Comparison of ENCODE assay signal across 19 cellular contexts in the genomic region with DNA sequence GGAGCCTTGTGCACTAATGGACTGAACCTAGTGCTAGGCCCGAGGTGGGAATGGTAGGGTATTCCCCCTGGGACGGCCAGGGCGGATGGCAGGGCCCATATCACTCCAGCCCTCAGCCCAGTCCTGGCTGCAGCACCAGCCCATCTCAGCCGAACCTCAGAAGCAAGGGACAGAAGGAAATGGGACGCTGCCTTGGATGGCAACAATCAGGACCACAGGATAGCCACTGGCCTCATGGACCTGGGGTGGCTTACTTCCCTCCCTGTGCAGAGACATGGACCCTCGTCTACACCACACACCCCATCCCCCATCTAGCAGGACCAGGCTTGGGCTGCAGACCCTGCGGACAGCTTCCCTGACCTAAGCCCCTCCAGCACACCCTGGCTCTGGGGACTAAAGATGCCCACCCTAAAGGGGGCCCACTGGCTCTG. TPM values are rescaled to one million over a fixed set of nuclear protein-coding genes. Genes with fewer than 3 reads are reported as not detected.
A peak's percentile ranks its signal among the peaks of the same experiment; 100 is the strongest.
DNase-seq lines count a peak whose midpoint lies in the region; ATAC-seq, FAIRE-seq and TF ChIP-seq lines count a peak whose summit lies in the region.
"Had no signal": no experiment of that assay in that cellular context is flagged by ENCODE, and none has a peak within 500 bp of the region (broad histone marks: within the 10 kb centered on the region; RNA-seq: fewer than 3 reads in every experiment).

No MANE protein-coding gene starts in this region.

- H3K4me1 ChIP-seq in BE2C, result peaks cover 66% of the 10 kb centered on the region
- peaks cover 41% of the 10 kb centered on the region for H3K4me1 ChIP-seq in SJCRH30
- H3K4me1 ChIP-seq in kidney (ENCODE audit: control insufficient read depth in 1 of 2, insufficient read depth in 1 of 2, low read depth in 1 of 2, low read length in 2 of 2), result peaks cover 0 to 17% of the 10 kb centered on the region in 2 donors
- peaks cover 43 to 80% of the 10 kb centered on the region in 2 donors for H3K4me1 ChIP-seq in thoracic aorta (ENCODE audit: control insufficient read depth in 1 of 2, low read depth in 2 of 2)
- H3K4me1 ChIP-seq in upper lobe of right lung, result peaks cover 15% of the 10 kb centered on the region
- H3K4me1 ChIP-seq: A549 had no signal

- ATAC-seq in thoracic aorta (ENCODE audit: insufficient number of reproducible peaks, low FRiP score, low read depth), result no peak
- ATAC-seq in WTC11, result no peak
- no peak for ATAC-seq in upper lobe of right lung
- ATAC-seq: A549, PC-3 had no signal

- DNase-seq in BE2C, result peak; percentile 7
- DNase-seq in SJCRH30, result no peak
- DNase-seq in kidney, result peak; percentile 40
- DNase-seq in thoracic aorta (ENCODE audit: low spot score), result no peak
- no peak for DNase-seq in HFFc6
- DNase-seq in WTC11 (ENCODE audit: low spot score), result no peak
- DNase-seq in upper lobe of right lung, result no peak
- DNase-seq: DMS79, Karpas-422, NCI-H1048, NCI-H1436, NCI-H2029, NCI-H345, NCI-H524 treated with DMSO at 0.1 percent for 48 hours, PC-3, RPMI8226 had no signal

- H3K36me3 Mint-ChIP-seq in HFFc6 (ENCODE audit: low read depth) (no peaks in the 10 kb centered on the region), WTC11 (no peaks in the 10 kb centered on the region)

- H3K9me3 ChIP-seq in BE2C (no peaks in the 10 kb centered on the region), SJCRH30 (replicated peaks) (no peaks in the 10 kb centered on the region), kidney (ENCODE audit: control insufficient read depth in 1 of 2, low read length in 2 of 2) (no peaks in the 10 kb centered on the region), thoracic aorta (no peaks in the 10 kb centered on the region), upper lobe of right lung (no peaks in the 10 kb centered on the region)
- H3K9me3 ChIP-seq: A549 had no signal

- TF ChIP-seq CTCF in BE2C (IDR thresholded peaks at IDR 0.05; ENCODE audit: low read depth, low read length), result no peak
- no peak for TF ChIP-seq CTCF in kidney (IDR thresholded peaks at IDR 0.05; ENCODE audit: borderline replicate concordance, extremely low read depth, insufficient read depth)
- no peak for TF ChIP-seq CTCF in thoracic aorta (IDR thresholded peaks at IDR 0.05)
- TF ChIP-seq CTCF in HFFc6 (IDR thresholded peaks at IDR 0.05), result no peak
- no peak for TF ChIP-seq CTCF in WTC11 (IDR thresholded peaks at IDR 0.05)
- no peak for TF ChIP-seq CTCF in upper lobe of right lung (IDR thresholded peaks at IDR 0.05)

- no peak overlapping the region for H3K4me3 Mint-ChIP-seq in HFFc6
- no peak overlapping the region for H3K4me3 Mint-ChIP-seq in WTC11

- no peak for FAIRE-seq in kidney (lab: Jason Lieb, UNC)
- FAIRE-seq: A549, GM12892, GM18507 had no signal

- no peak overlapping the region for H3K4me3 ChIP-seq in BE2C (ENCODE audit: low read depth, low read length)
- no peak overlapping the region for H3K4me3 ChIP-seq in SJCRH30
- no peak overlapping the region for H3K4me3 ChIP-seq in kidney (ENCODE audit: low read length in 2 of 2)
- no peak overlapping the region for H3K4me3 ChIP-seq in thoracic aorta
- no peak overlapping the region for H3K4me3 ChIP-seq in upper lobe of right lung
- H3K4me3 ChIP-seq: A549 had no signal

- H3K27ac Mint-ChIP-seq in HFFc6 (no peak overlapping the region), WTC11 (no peak overlapping the region)

- no peaks in the 10 kb centered on the region for H3K9me3 Mint-ChIP-seq in HFFc6
- no peaks in the 10 kb centered on the region for H3K9me3 Mint-ChIP-seq in WTC11

- intact Hi-C loops in kidney (cut with DNase I) (no loop called here), upper lobe of right lung (cut with DNase I) (no loop called here)

- CTCF ChIA-PET in WTC11 (lab: Charles Lee), result interaction anchor here (0.6 to 1.7 kb wide), 4 partner anchors 20 to 39 kb away, joined by 3 to 7 read pairs (median 4); no protein-coding TSS in a partner anchor

- POLR2A ChIA-PET in WTC11 (lab: Charles Lee), result no interaction called here

- H3K27ac ChIP-seq in SJCRH30 (peak overlapping the region; percentile 41; the same call in 1 of the 2 replicates), kidney (ENCODE audit: low read depth in 2 of 2, low read length in 2 of 2) (no peak overlapping the region), thoracic aorta (peak overlapping the region; percentile 74 to 88), upper lobe of right lung (no peak overlapping the region)
- H3K27ac ChIP-seq: A549 had no signal

- H3K27me3 Mint-ChIP-seq in HFFc6 (ENCODE audit: insufficient read depth) (peaks cover 10% of the 10 kb centered on the region), WTC11 (ENCODE audit: low read depth) (no peaks in the 10 kb centered on the region)

- H3K36me3 ChIP-seq in BE2C, result peaks cover 11% of the 10 kb centered on the region
- H3K36me3 ChIP-seq in SJCRH30, result no peaks in the 10 kb centered on the region
- no peaks in the 10 kb centered on the region for H3K36me3 ChIP-seq in kidney (ENCODE audit: control insufficient read depth in 1 of 2, insufficient read depth in 2 of 2, low read length in 2 of 2)
- H3K36me3 ChIP-seq in thoracic aorta, result no peaks in the 10 kb centered on the region
- no peaks in the 10 kb centered on the region for H3K36me3 ChIP-seq in upper lobe of right lung

- H3K9ac ChIP-seq in kidney (ENCODE audit: low read length in 2 of 2), result no peak overlapping the region

- no peaks in the 10 kb centered on the region for H3K27me3 ChIP-seq in BE2C
- no peaks in the 10 kb centered on the region for H3K27me3 ChIP-seq in SJCRH30
- no peaks in the 10 kb centered on the region for H3K27me3 ChIP-seq in thoracic aorta (replicated peaks; ENCODE audit: insufficient read depth)
- no peaks in the 10 kb centered on the region for H3K27me3 ChIP-seq in upper lobe of right lung

- H3K4me1 Mint-ChIP-seq in HFFc6 (ENCODE audit: low read depth), result no peaks in the 10 kb centered on the region
- H3K4me1 Mint-ChIP-seq in WTC11, result no peaks in the 10 kb centered on the region

TF ChIP-seq in WTC11, 78 proteins besides CTCF, POLR2A, EP300 and RAD21 (continues in another document):
- TF ChIP-seq TEAD1 (CRISPR knock-in tag; IDR thresholded peaks at IDR 0.05), result no peak
- TF ChIP-seq, protein P1, sequence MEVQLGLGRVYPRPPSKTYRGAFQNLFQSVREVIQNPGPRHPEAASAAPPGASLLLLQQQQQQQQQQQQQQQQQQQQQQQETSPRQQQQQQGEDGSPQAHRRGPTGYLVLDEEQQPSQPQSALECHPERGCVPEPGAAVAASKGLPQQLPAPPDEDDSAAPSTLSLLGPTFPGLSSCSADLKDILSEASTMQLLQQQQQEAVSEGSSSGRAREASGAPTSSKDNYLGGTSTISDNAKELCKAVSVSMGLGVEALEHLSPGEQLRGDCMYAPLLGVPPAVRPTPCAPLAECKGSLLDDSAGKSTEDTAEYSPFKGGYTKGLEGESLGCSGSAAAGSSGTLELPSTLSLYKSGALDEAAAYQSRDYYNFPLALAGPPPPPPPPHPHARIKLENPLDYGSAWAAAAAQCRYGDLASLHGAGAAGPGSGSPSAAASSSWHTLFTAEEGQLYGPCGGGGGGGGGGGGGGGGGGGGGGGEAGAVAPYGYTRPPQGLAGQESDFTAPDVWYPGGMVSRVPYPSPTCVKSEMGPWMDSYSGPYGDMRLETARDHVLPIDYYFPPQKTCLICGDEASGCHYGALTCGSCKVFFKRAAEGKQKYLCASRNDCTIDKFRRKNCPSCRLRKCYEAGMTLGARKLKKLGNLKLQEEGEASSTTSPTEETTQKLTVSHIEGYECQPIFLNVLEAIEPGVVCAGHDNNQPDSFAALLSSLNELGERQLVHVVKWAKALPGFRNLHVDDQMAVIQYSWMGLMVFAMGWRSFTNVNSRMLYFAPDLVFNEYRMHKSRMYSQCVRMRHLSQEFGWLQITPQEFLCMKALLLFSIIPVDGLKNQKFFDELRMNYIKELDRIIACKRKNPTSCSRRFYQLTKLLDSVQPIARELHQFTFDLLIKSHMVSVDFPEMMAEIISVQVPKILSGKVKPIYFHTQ (CRISPR knock-in tag; IDR thresholded peaks at IDR 0.05), result no peak

RNA-seq across cellular contexts. Expression of a gene that starts 24.1 kb away (rescaled TPM):
- polyA plus RNA-seq in BE2C (2012; ENCODE audit: insufficient read depth, insufficient read length, low read depth), result 335 TPM
- total RNA-seq in SJCRH30 (2014; rRNA removed; shearing (Covaris generic)), result 4.2 and 9.0 TPM in 2 replicates
- total RNA-seq in kidney (21.9 TPM), thoracic aorta (100 to 1,000 TPM in 1 of 2 donors, 10 to 100 TPM in 1; 95.0 to 165 TPM), WTC11 (2021) (58.3 to 65.4 TPM (median 61.3 TPM) in 3 replicates), upper lobe of right lung (25.4 TPM)
- polyA plus RNA-seq in kidney (ENCODE audit: insufficient read depth, low read depth, low replicate concordance), result 16.0 TPM
- 1 to 10 TPM; 1.5 to 3.3 (median 2.0) TPM for total RNA-seq in HFFc6 (2021; fragmentation: NEBNext Ultra II Directional; extraction: Animal tissue kit (Norgen Biotek cat#: 25700))

RNA-seq across cellular contexts. Expression of a gene that starts 28.4 kb away (rescaled TPM):
- 8.0 TPM for polyA plus RNA-seq in BE2C (2012; ENCODE audit: insufficient read depth, insufficient read length, low read depth)
- 8.1 and 9.4 TPM in 2 replicates for total RNA-seq in SJCRH30 (2014; rRNA removed; shearing (Covaris generic))
- total RNA-seq in kidney, result 27.7 TPM
- 37.3 TPM for polyA plus RNA-seq in kidney (ENCODE audit: insufficient read depth, low read depth, low replicate concordance)
- total RNA-seq in thoracic aorta, result 100 to 1,000 TPM in 1 of 2 donors, 10 to 100 TPM in 1; 48.7 to 109 TPM
- total RNA-seq in HFFc6 (2021; fragmentation: NEBNext Ultra II Directional; extraction: Animal tissue kit (Norgen Biotek cat#: 25700)), result 10 to 100 TPM; 28.5 to 38.0 (median 34.9) TPM
- 13.2 to 16.8 TPM (median 14.8 TPM) in 3 replicates for total RNA-seq in WTC11 (2021)
- total RNA-seq in upper lobe of right lung, result 37.8 TPM

RNA-seq across cellular contexts. Expression of a gene that starts 50.9 kb away (rescaled TPM):
- 46.2 TPM for polyA plus RNA-seq in BE2C (2012; ENCODE audit: insufficient read depth, insufficient read length, low read depth)
- 17.0 and 17.2 TPM in 2 replicates for total RNA-seq in SJCRH30 (2014; rRNA removed; shearing (Covaris generic))
- total RNA-seq in kidney, result 28.6 TPM
- 50.6 TPM for polyA plus RNA-seq in kidney (ENCODE audit: insufficient read depth, low read depth, low replicate concordance)
- total RNA-seq in thoracic aorta, result 10 to 100 TPM; 27.4 to 37.6 TPM
- 10 to 100 TPM; 24.8 to 30.6 (median 28.3) TPM for total RNA-seq in HFFc6 (2021; fragmentation: NEBNext Ultra II Directional; extraction: Animal tissue kit (Norgen Biotek cat#: 25700))
- 15.9 to 18.8 TPM (median 18.8 TPM) in 3 replicates for total RNA-seq in WTC11 (2021)
- 40.7 TPM for total RNA-seq in upper lobe of right lung

RNA-seq across cellular contexts. Expression of a gene that starts 50.9 kb away (rescaled TPM):
- 286 TPM for polyA plus RNA-seq in BE2C (2012; ENCODE audit: insufficient read depth, insufficient read length, low read depth)
- total RNA-seq in SJCRH30 (2014; rRNA removed; shearing (Covaris generic)), result 69.2 and 74.6 TPM in 2 replicates
- total RNA-seq in kidney (118 TPM), thoracic aorta (100 to 1,000 TPM; 230 to 300 TPM), WTC11 (2021) (30.8 to 38.0 TPM (median 36.1 TPM) in 3 replicates), upper lobe of right lung (175 TPM)
- 244 TPM for polyA plus RNA-seq in kidney (ENCODE audit: insufficient read depth, low read depth, low replicate concordance)
- 100 to 1,000 TPM; 215 to 306 (median 234) TPM for total RNA-seq in HFFc6 (2021; fragmentation: NEBNext Ultra II Directional; extraction: Animal tissue kit (Norgen Biotek cat#: 25700))

Comparison
In these comparisons a context has a peak if more than half of its experiments do, and no peak if none do; other contexts are left out.
1. DNase-seq: peak in BE2C (single experiment) and kidney (single experiment); none in SJCRH30 (0 of 2), thoracic aorta (single experiment), HFFc6 (single experiment), WTC11 (single experiment) and upper lobe of right lung (single experiment).
2. H3K27ac ChIP-seq: peak in SJCRH30 (single experiment) and thoracic aorta (2 of 2); none in kidney (0 of 2) and upper lobe of right lung (single experiment).